In the genomic region with DNA sequence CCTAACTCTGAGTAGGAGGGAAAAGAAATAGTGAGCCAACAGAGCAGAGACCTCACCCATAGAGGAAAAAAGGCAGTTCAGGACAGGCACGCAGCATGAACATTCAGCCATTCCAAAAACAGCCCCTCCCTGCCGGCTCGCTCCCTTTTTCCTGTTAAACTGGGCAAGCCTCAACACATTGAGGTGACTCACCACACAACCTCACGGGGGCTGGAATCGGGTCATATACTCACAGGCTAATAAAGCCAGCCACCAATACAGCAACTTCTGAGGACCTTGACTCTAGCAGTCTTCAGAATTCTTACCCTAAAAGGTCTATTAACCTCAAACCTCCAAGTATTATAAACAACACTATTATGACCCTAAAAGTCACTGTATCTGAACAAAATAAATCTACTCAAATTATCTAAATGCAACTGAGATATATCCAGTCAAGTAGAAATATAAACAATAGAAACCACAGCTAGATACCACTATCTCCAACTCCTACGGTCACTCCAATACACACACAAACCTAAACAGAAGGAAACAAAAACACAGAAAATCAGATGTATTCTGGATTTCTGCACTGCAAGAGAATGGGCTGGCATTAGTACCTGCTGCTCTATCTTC, we compare ENCODE assay signal across 8 cellular contexts. TPM values are rescaled to one million over a fixed set of nuclear protein-coding genes. Genes with fewer than 3 reads are reported as not detected.
DNase-seq lines count a peak whose midpoint lies in the region; ATAC-seq lines count a peak whose summit lies in the region.

No MANE protein-coding gene starts in this region.

- DNase-seq in DMS153 (lab: John Stamatoyannopoulos, UW): peak; percentile 81
- DNase-seq in RPMI7951 (ENCODE audit: low read depth): peak; percentile 81
- DNase-seq in fibroblast of the conjunctiva (ENCODE audit: low read depth): peak; percentile 69
- DNase-seq in posterior cingulate gyrus: peak in 7 of 10 donors; percentile 9 to 88 (median 33)
- DNase-seq in activated CD8-positive, alpha-beta memory T cell treated with anti-CD3 and anti-CD28 coated beads for 24 hours: no peak

- intact Hi-C loops in posterior cingulate gyrus (cut with DNase I): no loop called here

- ATAC-seq in GM18502 (IDR thresholded peaks at IDR 0.05; ENCODE audit: poor library complexity, unreplicated experiment): no peak
- ATAC-seq in GM21825 (IDR thresholded peaks at IDR 0.05; ENCODE audit: unreplicated experiment): no peak
- no peak for ATAC-seq in HG02852 (IDR thresholded peaks at IDR 0.05; ENCODE audit: unreplicated experiment)

RNA-seq across cellular contexts. Expression of gene YBX3, which starts 6.3 kb away (rescaled TPM):
- 36.4 and 44.9 TPM in 2 replicates for total RNA-seq in RPMI7951 (2014; rRNA removed; shearing (Covaris generic))

RNA-seq across cellular contexts. Expression of gene STYK1, which starts 43.0 kb away (rescaled TPM):
- 0.68 and 0.84 TPM in 2 replicates for total RNA-seq in RPMI7951 (2014; rRNA removed; shearing (Covaris generic))
